In genomic region chr10:19971343-19971742, GRCh38 we compare ENCODE assay signal across 21 cellular contexts.
"Had no signal": no experiment of that assay in that cellular context is flagged by ENCODE, and none has a peak within 500 bp of the region (broad histone marks: within the 10 kb centered on the region; RNA-seq: fewer than 3 reads in every experiment).

No MANE protein-coding gene starts in this region.

- ATAC-seq: activated CD4-positive, alpha-beta T cell treated with anti-CD3 and anti-CD28 coated beads for 36 hours; activated CD8-positive, alpha-beta T cell treated with anti-CD3 and anti-CD28 coated beads for 36 hours; effector memory CD8-positive, alpha-beta T cell had no signal

- H3K9ac ChIP-seq: neural progenitor cell had no signal

- H3K4me2 ChIP-seq: hepatocyte, neural progenitor cell had no signal

- H3K27me3 ChIP-seq: adrenal gland, gastroesophageal sphincter, hepatocyte, neural progenitor cell, ovary, sigmoid colon, stomach had no signal

- H3K9me3 ChIP-seq: adrenal gland, gastroesophageal sphincter, ovary, sigmoid colon had no signal

- H3K27ac Mint-ChIP-seq: activated CD4-positive, alpha-beta T cell treated with anti-CD3 and anti-CD28 coated beads for 36 hours; activated CD8-positive, alpha-beta T cell treated with anti-CD3 and anti-CD28 coated beads for 36 hours; activated naive CD4-positive, alpha-beta T cell treated with anti-CD3 and anti-CD28 coated beads, Interleukin-2, amount 50 U/mL, for 24 hours; effector memory CD8-positive, alpha-beta T cell; neural progenitor cell had no signal

- H3K4me1 ChIP-seq: stomach had no signal

- H3K4me3 Mint-ChIP-seq: activated CD4-positive, alpha-beta T cell treated with anti-CD3 and anti-CD28 coated beads for 36 hours; activated CD8-positive, alpha-beta T cell treated with anti-CD3 and anti-CD28 coated beads for 36 hours; activated naive CD4-positive, alpha-beta T cell treated with anti-CD3 and anti-CD28 coated beads, Interleukin-2, amount 50 U/mL, for 24 hours; effector memory CD8-positive, alpha-beta T cell; neural progenitor cell had no signal

- H3K36me3 ChIP-seq: adrenal gland, gastroesophageal sphincter, neural progenitor cell, ovary, sigmoid colon, stomach had no signal

- H3K36me3 Mint-ChIP-seq: activated naive CD4-positive, alpha-beta T cell treated with anti-CD3 and anti-CD28 coated beads, Interleukin-2, amount 50 U/mL, for 24 hours had no signal

- H2AFZ ChIP-seq: hepatocyte, neural progenitor cell had no signal

- H3K4me3 ChIP-seq: adrenal gland, gastroesophageal sphincter, hepatocyte, lung, neural progenitor cell, ovary, sigmoid colon, stomach had no signal

- DNase-seq: activated CD4-positive, alpha-beta T cell treated with anti-CD3 and anti-CD28 coated beads for 36 hours; activated CD8-positive, alpha-beta T cell treated with anti-CD3 and anti-CD28 coated beads for 36 hours; activated effector memory CD4-positive, alpha-beta T cell treated with anti-CD3 and anti-CD28 coated beads, Interleukin-2, amount 50 U/mL, for 16 hours; activated T-cell treated with anti-CD3 and anti-CD28 coated beads, Interleukin-2, amount 50 U/mL, for 48 hours; adrenal gland; dermis blood vessel endothelial cell; effector memory CD8-positive, alpha-beta T cell; kidney glomerular epithelial cell; midbrain; ovary; sigmoid colon; stimulated activated CD4-positive, alpha-beta T cell treated with anti-CD3 and anti-CD28 coated beads, Interleukin-12 subunit alpha, Interleukin-12 subunit beta, amount 100 ng/mL, for 4 hours; stimulated activated CD4-positive, alpha-beta T cell treated with anti-CD3 and anti-CD28 coated beads, Interleukin-2, amount 100 ng/mL, for 24 hours; stomach; T-helper 2 cell had no signal

- H3K9me3 Mint-ChIP-seq: activated CD8-positive, alpha-beta T cell treated with anti-CD3 and anti-CD28 coated beads for 36 hours; activated naive CD4-positive, alpha-beta T cell treated with anti-CD3 and anti-CD28 coated beads, Interleukin-2, amount 50 U/mL, for 24 hours had no signal

- H3K4me1 Mint-ChIP-seq: activated CD4-positive, alpha-beta T cell treated with anti-CD3 and anti-CD28 coated beads for 36 hours; activated naive CD4-positive, alpha-beta T cell treated with anti-CD3 and anti-CD28 coated beads, Interleukin-2, amount 50 U/mL, for 24 hours had no signal

- H3K27me3 Mint-ChIP-seq: activated CD4-positive, alpha-beta T cell treated with anti-CD3 and anti-CD28 coated beads for 36 hours; activated CD8-positive, alpha-beta T cell treated with anti-CD3 and anti-CD28 coated beads for 36 hours; activated naive CD4-positive, alpha-beta T cell treated with anti-CD3 and anti-CD28 coated beads, Interleukin-2, amount 50 U/mL, for 24 hours; effector memory CD8-positive, alpha-beta T cell had no signal

- H3K27ac ChIP-seq: adrenal gland, epithelial cell of prostate, gastroesophageal sphincter, hepatocyte, neural progenitor cell, ovary, stomach had no signal
